In genomic region chr5:43523662-43524072, GRCh38 we compare ENCODE assay signal across 1 cellular context.
TF ChIP-seq lines count a peak whose summit lies in the region.

No MANE protein-coding gene starts in this region.

TF ChIP-seq in A549, 52 proteins besides CTCF, POLR2A, EP300 and RAD21 (continued from another document):
- no peak for TF ChIP-seq USF2 (IDR thresholded peaks at IDR 0.05)
- no peak for TF ChIP-seq MAX (IDR thresholded peaks at IDR 0.05)
- no peak for TF ChIP-seq ATOH8 (CRISPR knock-in tag; IDR thresholded peaks at IDR 0.05; ENCODE audit: low read depth)
